Comparison of ENCODE assay signal across 10 cellular contexts in genomic region chr19:4115050-4115817, GRCh38. TPM values are rescaled to one million over a fixed set of nuclear protein-coding genes. Genes with fewer than 3 reads are reported as not detected.
DNase-seq lines count a peak whose midpoint lies in the region; ATAC-seq and TF ChIP-seq lines count a peak whose summit lies in the region.
"Had no signal": no experiment of that assay in that cellular context is flagged by ENCODE, and none has a peak within 500 bp of the region (broad histone marks: within the 10 kb centered on the region; RNA-seq: fewer than 3 reads in every experiment).

No MANE protein-coding gene starts in this region.

- H3K4me3 ChIP-seq in GM12875 (ENCODE audit: low read depth, low read length) (peak overlapping the region; percentile 3), WERI-Rb-1 (ENCODE audit: low read depth, low read length) (no peak overlapping the region)
- H3K4me3 ChIP-seq in effector memory CD4-positive, alpha-beta T cell (ENCODE audit: insufficient read depth, low read depth, low read length, poor library complexity, severe bottlenecking), result no peak overlapping the region

- H3K4me1 ChIP-seq in effector memory CD4-positive, alpha-beta T cell (ENCODE audit: control insufficient read depth, insufficient read depth, low read length, poor library complexity, severe bottlenecking), result peaks cover 18% of the 10 kb centered on the region

- no peaks in the 10 kb centered on the region for H3K27me3 ChIP-seq in WERI-Rb-1 (ENCODE audit: insufficient read depth, low read depth, severe bottlenecking)
- no peaks in the 10 kb centered on the region for H3K27me3 ChIP-seq in effector memory CD4-positive, alpha-beta T cell (replicated peaks; ENCODE audit: control insufficient read depth, insufficient read depth, low read length, poor library complexity, severe bottlenecking)

- peak; percentile 72 for ATAC-seq in HG02840 (IDR thresholded peaks at IDR 0.05; ENCODE audit: low FRiP score, unreplicated experiment)
- no peak for ATAC-seq in left lobe of liver

- DNase-seq in WERI-Rb-1, result peak; percentile 72
- DNase-seq in effector memory CD4-positive, alpha-beta T cell, result peak; percentile 39 to 48 (median 44)
- DNase-seq in stimulated activated CD8-positive, alpha-beta memory T cell treated with anti-CD3 and anti-CD28 coated beads, Interleukin-4, amount 100 ng/mL, for 24 hours (ENCODE audit: low read depth), result peak; percentile 44
- no peak for DNase-seq in left lobe of liver (ENCODE audit: low spot score)
- no peak for DNase-seq in SHP77 (lab: John Stamatoyannopoulos, UW)
- DNase-seq in OCI-M1 (lab: John Stamatoyannopoulos, UW), result no peak

- peak overlapping the region; percentile 67 for H3K27ac ChIP-seq in WERI-Rb-1
- peak overlapping the region; percentile 47 for H3K27ac ChIP-seq in effector memory CD4-positive, alpha-beta T cell (ENCODE audit: insufficient read depth, low read length, poor library complexity, severe bottlenecking)

- H3K9me3 ChIP-seq in WERI-Rb-1 (ENCODE audit: severe bottlenecking), result peaks cover 4% of the 10 kb centered on the region
- H3K9me3 ChIP-seq in effector memory CD4-positive, alpha-beta T cell (ENCODE audit: control insufficient read depth, low read length), result no peaks in the 10 kb centered on the region

- H3K36me3 ChIP-seq in WERI-Rb-1, result peaks cover 78% of the 10 kb centered on the region
- H3K36me3 ChIP-seq in effector memory CD4-positive, alpha-beta T cell (ENCODE audit: control insufficient read depth, insufficient read depth, low read length), result peaks cover 26% of the 10 kb centered on the region

- peak; percentile 16; the same call in 1 of the 2 replicates for TF ChIP-seq CTCF in GM12875 (IDR thresholded peaks at IDR 0.05; ENCODE audit: borderline replicate concordance, insufficient read depth, low read depth, low read length)
- peak; percentile 32; the same call in 1 of the 2 replicates for TF ChIP-seq CTCF in WERI-Rb-1 (IDR thresholded peaks at IDR 0.05; ENCODE audit: low read depth, low read length)

RNA-seq across cellular contexts. Expression of gene MAP2K2, which starts 8.7 kb away (rescaled TPM):
- 63.1 TPM for total RNA-seq in left lobe of liver

RNA-seq across cellular contexts. Expression of gene CREB3L3, which starts 38.2 kb away (rescaled TPM):
- 52.0 TPM for total RNA-seq in left lobe of liver
- total RNA-seq: bronchial epithelial cell, renal cortical epithelial cell had no signal

RNA-seq across cellular contexts. Expression of gene ZBTB7A, which starts 48.5 kb away (rescaled TPM):
- 33.3 TPM for total RNA-seq in left lobe of liver

Comparison
In these comparisons a context has a peak if more than half of its experiments do, and no peak if none do; other contexts are left out.
1. DNase-seq: peak in WERI-Rb-1 (single experiment), effector memory CD4-positive, alpha-beta T cell (3 of 3) and stimulated activated CD8-positive, alpha-beta memory T cell treated with anti-CD3 and anti-CD28 coated beads, Interleukin-4, amount 100 ng/mL, for 24 hours (single experiment); none in left lobe of liver (single experiment), SHP77 (0 of 2) and OCI-M1 (single experiment).